1 cellular context compared by ENCODE assay signal in genomic region chr3:14178247-14179113, GRCh38.
A peak's percentile ranks its signal among the peaks of the same experiment; 100 is the strongest.
TF ChIP-seq lines count a peak whose summit lies in the region.

LSM3 (plus strand) TSS chr3:14178817; CDS start chr3:14178861, 44 bp downstream.
XPC (minus strand) TSS chr3:14178601; CDS start chr3:14178568, 33 bp downstream.

TF ChIP-seq in HEK293, 187 proteins besides CTCF, POLR2A, EP300 and RAD21 (continued from another document and continues in another):
- no peak for TF ChIP-seq ZNF747 (tag by site-specific recombination; IDR thresholded peaks at IDR 0.05)
- no peak for TF ChIP-seq ZNF16 (tag by site-specific recombination; IDR thresholded peaks at IDR 0.05; ENCODE audit: low read depth)
- TF ChIP-seq ZNF24 (tag by site-specific recombination; IDR thresholded peaks at IDR 0.05) = no peak
- TF ChIP-seq YY2 (tag by site-specific recombination; IDR thresholded peaks at IDR 0.05) = peak; percentile 88
- no peak for TF ChIP-seq ZNF239 (tag by site-specific recombination; IDR thresholded peaks at IDR 0.05)
- TF ChIP-seq ZNF785 (tag by site-specific recombination; IDR thresholded peaks at IDR 0.05) = peak; percentile 89
- peak; percentile 89 for TF ChIP-seq ZNF76 (tag by site-specific recombination; IDR thresholded peaks at IDR 0.05; ENCODE audit: borderline replicate concordance, low read depth)
- no peak for TF ChIP-seq ZNF175 (tag by site-specific recombination; IDR thresholded peaks at IDR 0.05)
- peak; percentile 32; the same call in 1 of the 2 replicates for TF ChIP-seq MZF1 (tag by site-specific recombination; IDR thresholded peaks at IDR 0.05; ENCODE audit: borderline replicate concordance)
- TF ChIP-seq ZNF335 (tag by site-specific recombination; conservative IDR thresholded peaks at IDR 0.05) = peak; percentile 99
- TF ChIP-seq ZBTB21 (tag by site-specific recombination; IDR thresholded peaks at IDR 0.05) = peak; percentile 89
- no peak for TF ChIP-seq ZNF23 (tag by site-specific recombination; IDR thresholded peaks at IDR 0.05; ENCODE audit: borderline replicate concordance)
- peak; percentile 99 for TF ChIP-seq SCRT2 (tag by site-specific recombination; IDR thresholded peaks at IDR 0.05)
- peak; percentile 95 for TF ChIP-seq KLF9 (tag by site-specific recombination; IDR thresholded peaks at IDR 0.05; ENCODE audit: low read depth)
- TF ChIP-seq SETDB1 (IDR thresholded peaks at IDR 0.05; ENCODE audit: insufficient read length, low read length) = no peak
- TF ChIP-seq GLI4 (tag by site-specific recombination; IDR thresholded peaks at IDR 0.05) = 0 out of 2 replicates have a peak, but pooled peaks have one; percentile 63
- peak; percentile 85 for TF ChIP-seq KLF1 (tag by site-specific recombination; IDR thresholded peaks at IDR 0.05)
- TF ChIP-seq ZNF37A (tag by site-specific recombination; IDR thresholded peaks at IDR 0.05) = no peak
- TF ChIP-seq KLF16 (tag by site-specific recombination; IDR thresholded peaks at IDR 0.05) = peak; percentile 54
- TF ChIP-seq ZNF623 (tag by site-specific recombination; IDR thresholded peaks at IDR 0.05) = no peak
- no peak for TF ChIP-seq PRDM2 (tag by site-specific recombination; IDR thresholded peaks at IDR 0.05; ENCODE audit: borderline replicate concordance)
- TF ChIP-seq ZNF660 (tag by site-specific recombination; IDR thresholded peaks at IDR 0.05) = peak; percentile 75; the same call in 1 of the 2 replicates
- TF ChIP-seq ZNF366 (tag by site-specific recombination; conservative IDR thresholded peaks at IDR 0.05) = peak; percentile 83
- TF ChIP-seq RBAK (tag by site-specific recombination; IDR thresholded peaks at IDR 0.05) = no peak
- TF ChIP-seq SP3 (tag by site-specific recombination; IDR thresholded peaks at IDR 0.05) = peak; percentile 97
- peak; percentile 26; the same call in 1 of the 2 replicates for TF ChIP-seq ZNF561 (tag by site-specific recombination; IDR thresholded peaks at IDR 0.05; ENCODE audit: borderline replicate concordance)
- TF ChIP-seq, protein P1, sequence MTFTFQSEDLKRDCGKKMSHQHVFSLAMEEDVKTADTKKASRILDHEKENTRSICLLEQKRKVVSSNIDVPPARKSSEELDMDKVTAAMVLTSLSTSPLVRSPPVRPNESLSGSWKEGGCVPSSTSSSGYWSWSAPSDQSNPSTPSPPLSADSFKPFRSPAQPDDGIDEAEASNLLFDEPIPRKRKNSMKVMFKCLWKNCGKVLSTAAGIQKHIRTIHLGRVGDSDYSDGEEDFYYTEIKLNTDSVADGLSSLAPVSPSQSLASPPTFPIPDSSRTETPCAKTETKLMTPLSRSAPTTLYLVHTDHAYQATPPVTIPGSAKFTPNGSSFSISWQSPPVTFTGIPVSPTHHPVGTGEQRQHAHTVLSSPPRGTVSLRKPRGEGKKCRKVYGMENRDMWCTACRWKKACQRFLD (tag by site-specific recombination; IDR thresholded peaks at IDR 0.05) = no peak
- TF ChIP-seq ATF2 (tag by site-specific recombination; IDR thresholded peaks at IDR 0.05; ENCODE audit: low read depth) = no peak; the same call in 1 of the 2 replicates
- no peak; the same call in 1 of the 2 replicates for TF ChIP-seq ZBTB20 (tag by site-specific recombination; IDR thresholded peaks at IDR 0.05)
- no peak for TF ChIP-seq ZNF311 (tag by site-specific recombination; IDR thresholded peaks at IDR 0.05; ENCODE audit: borderline replicate concordance)
- TF ChIP-seq, protein P2, sequence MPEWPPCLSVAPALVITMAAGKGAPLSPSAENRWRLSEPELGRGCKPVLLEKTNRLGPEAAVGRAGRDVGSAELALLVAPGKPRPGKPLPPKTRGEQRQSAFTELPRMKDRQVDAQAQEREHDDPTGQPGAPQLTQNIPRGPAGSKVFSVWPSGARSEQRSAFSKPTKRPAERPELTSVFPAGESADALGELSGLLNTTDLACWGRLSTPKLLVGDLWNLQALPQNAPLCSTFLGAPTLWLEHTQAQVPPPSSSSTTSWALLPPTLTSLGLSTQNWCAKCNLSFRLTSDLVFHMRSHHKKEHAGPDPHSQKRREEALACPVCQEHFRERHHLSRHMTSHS (tag by site-specific recombination; IDR thresholded peaks at IDR 0.05) = no peak
- no peak for TF ChIP-seq ZNF658 (tag by site-specific recombination; IDR thresholded peaks at IDR 0.05)
- TF ChIP-seq WT1 (tag by site-specific recombination; IDR thresholded peaks at IDR 0.05) = 0 out of 2 replicates have a peak, but pooled peaks have one; percentile 18
- TF ChIP-seq, protein P3, sequence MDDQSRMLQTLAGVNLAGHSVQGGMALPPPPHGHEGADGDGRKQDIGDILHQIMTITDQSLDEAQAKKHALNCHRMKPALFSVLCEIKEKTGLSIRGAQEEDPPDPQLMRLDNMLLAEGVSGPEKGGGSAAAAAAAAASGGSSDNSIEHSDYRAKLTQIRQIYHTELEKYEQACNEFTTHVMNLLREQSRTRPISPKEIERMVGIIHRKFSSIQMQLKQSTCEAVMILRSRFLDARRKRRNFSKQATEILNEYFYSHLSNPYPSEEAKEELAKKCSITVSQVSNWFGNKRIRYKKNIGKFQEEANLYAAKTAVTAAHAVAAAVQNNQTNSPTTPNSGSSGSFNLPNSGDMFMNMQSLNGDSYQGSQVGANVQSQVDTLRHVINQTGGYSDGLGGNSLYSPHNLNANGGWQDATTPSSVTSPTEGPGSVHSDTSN (CRISPR knock-in tag; IDR thresholded peaks at IDR 0.05) = peak; percentile 52; the same call in 1 of the 2 replicates
- no peak for TF ChIP-seq HOXA7 (CRISPR knock-in tag; IDR thresholded peaks at IDR 0.05; ENCODE audit: borderline replicate concordance)
- peak; percentile 92 for TF ChIP-seq ZNF629 (tag by site-specific recombination; IDR thresholded peaks at IDR 0.05)
- TF ChIP-seq ZNF324 (tag by site-specific recombination; IDR thresholded peaks at IDR 0.05) = no peak
- no peak for TF ChIP-seq ZNF221 (tag by site-specific recombination; IDR thresholded peaks at IDR 0.05; ENCODE audit: borderline replicate concordance)
- TF ChIP-seq ZNF112 (tag by site-specific recombination; IDR thresholded peaks at IDR 0.05) = no peak
- TF ChIP-seq ZNF426 (tag by site-specific recombination; IDR thresholded peaks at IDR 0.05) = no peak
- TF ChIP-seq ZNF391 (tag by site-specific recombination; IDR thresholded peaks at IDR 0.05; ENCODE audit: borderline replicate concordance, low read depth) = peak; percentile 80; the same call in 1 of the 2 replicates
- no peak for TF ChIP-seq ZNF133 (tag by site-specific recombination; IDR thresholded peaks at IDR 0.05)
- TF ChIP-seq SALL2 (tag by site-specific recombination; IDR thresholded peaks at IDR 0.05; ENCODE audit: borderline replicate concordance) = no peak
- TF ChIP-seq, protein P4, sequence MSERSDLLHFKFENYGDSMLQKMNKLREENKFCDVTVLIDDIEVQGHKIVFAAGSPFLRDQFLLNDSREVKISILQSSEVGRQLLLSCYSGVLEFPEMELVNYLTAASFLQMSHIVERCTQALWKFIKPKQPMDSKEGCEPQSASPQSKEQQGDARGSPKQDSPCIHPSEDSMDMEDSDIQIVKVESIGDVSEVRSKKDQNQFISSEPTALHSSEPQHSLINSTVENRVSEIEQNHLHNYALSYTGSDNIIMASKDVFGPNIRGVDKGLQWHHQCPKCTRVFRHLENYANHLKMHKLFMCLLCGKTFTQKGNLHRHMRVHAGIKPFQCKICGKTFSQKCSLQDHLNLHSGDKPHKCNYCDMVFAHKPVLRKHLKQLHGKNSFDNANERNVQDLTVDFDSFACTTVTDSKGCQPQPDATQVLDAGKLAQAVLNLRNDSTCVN (tag by site-specific recombination; optimal IDR thresholded peaks at IDR 0.05) = peak; percentile 99
- peak; percentile 48 for TF ChIP-seq ZNF394 (tag by site-specific recombination; IDR thresholded peaks at IDR 0.05; ENCODE audit: borderline replicate concordance)
- no peak for TF ChIP-seq ZNF560 (tag by site-specific recombination; IDR thresholded peaks at IDR 0.05; ENCODE audit: borderline replicate concordance)
- no peak for TF ChIP-seq ZNF521 (tag by site-specific recombination; IDR thresholded peaks at IDR 0.05)
- peak; percentile 20; the same call in 1 of the 2 replicates for TF ChIP-seq ZNF146 (tag by site-specific recombination; IDR thresholded peaks at IDR 0.05)
- no peak for TF ChIP-seq ZNF354C (tag by site-specific recombination; IDR thresholded peaks at IDR 0.05; ENCODE audit: borderline replicate concordance, low read depth)
- TF ChIP-seq FEZF1 (tag by site-specific recombination; IDR thresholded peaks at IDR 0.05) = peak; percentile 33; the same call in 1 of the 2 replicates
- no peak for TF ChIP-seq ZSCAN23 (tag by site-specific recombination; IDR thresholded peaks at IDR 0.05)
- no peak for TF ChIP-seq ZFP69B (tag by site-specific recombination; IDR thresholded peaks at IDR 0.05)
- no peak for TF ChIP-seq ZNF211 (tag by site-specific recombination; IDR thresholded peaks at IDR 0.05; ENCODE audit: low read depth)
- peak; percentile 67; the same call in 1 of the 2 replicates for TF ChIP-seq ZNF843 (tag by site-specific recombination; IDR thresholded peaks at IDR 0.05)
- TF ChIP-seq ZNF48 (tag by site-specific recombination; IDR thresholded peaks at IDR 0.05) = no peak
- 0 out of 2 replicates have a peak, but pooled peaks have one; percentile 43 for TF ChIP-seq ZNF610 (tag by site-specific recombination; IDR thresholded peaks at IDR 0.05; ENCODE audit: borderline replicate concordance)
- TF ChIP-seq ZNF292 (tag by site-specific recombination; IDR thresholded peaks at IDR 0.05; ENCODE audit: borderline replicate concordance, low read depth) = no peak
- TF ChIP-seq, protein P5, sequence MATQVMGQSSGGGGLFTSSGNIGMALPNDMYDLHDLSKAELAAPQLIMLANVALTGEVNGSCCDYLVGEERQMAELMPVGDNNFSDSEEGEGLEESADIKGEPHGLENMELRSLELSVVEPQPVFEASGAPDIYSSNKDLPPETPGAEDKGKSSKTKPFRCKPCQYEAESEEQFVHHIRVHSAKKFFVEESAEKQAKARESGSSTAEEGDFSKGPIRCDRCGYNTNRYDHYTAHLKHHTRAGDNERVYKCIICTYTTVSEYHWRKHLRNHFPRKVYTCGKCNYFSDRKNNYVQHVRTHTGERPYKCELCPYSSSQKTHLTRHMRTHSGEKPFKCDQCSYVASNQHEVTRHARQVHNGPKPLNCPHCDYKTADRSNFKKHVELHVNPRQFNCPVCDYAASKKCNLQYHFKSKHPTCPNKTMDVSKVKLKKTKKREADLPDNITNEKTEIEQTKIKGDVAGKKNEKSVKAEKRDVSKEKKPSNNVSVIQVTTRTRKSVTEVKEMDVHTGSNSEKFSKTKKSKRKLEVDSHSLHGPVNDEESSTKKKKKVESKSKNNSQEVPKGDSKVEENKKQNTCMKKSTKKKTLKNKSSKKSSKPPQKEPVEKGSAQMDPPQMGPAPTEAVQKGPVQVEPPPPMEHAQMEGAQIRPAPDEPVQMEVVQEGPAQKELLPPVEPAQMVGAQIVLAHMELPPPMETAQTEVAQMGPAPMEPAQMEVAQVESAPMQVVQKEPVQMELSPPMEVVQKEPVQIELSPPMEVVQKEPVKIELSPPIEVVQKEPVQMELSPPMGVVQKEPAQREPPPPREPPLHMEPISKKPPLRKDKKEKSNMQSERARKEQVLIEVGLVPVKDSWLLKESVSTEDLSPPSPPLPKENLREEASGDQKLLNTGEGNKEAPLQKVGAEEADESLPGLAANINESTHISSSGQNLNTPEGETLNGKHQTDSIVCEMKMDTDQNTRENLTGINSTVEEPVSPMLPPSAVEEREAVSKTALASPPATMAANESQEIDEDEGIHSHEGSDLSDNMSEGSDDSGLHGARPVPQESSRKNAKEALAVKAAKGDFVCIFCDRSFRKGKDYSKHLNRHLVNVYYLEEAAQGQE (tag by site-specific recombination; IDR thresholded peaks at IDR 0.05) = peak; percentile 50
- no peak for TF ChIP-seq ZFP3 (tag by site-specific recombination; IDR thresholded peaks at IDR 0.05; ENCODE audit: low read depth)
- TF ChIP-seq ZNF768 (tag by site-specific recombination; IDR thresholded peaks at IDR 0.05) = no peak
